ENCODE assay signal across 25 cellular contexts in genomic region chr4:41873380-41874295, GRCh38.
DNase-seq lines count a peak whose midpoint lies in the region; ATAC-seq, FAIRE-seq and TF ChIP-seq lines count a peak whose summit lies in the region.
"Had no signal": no experiment of that assay in that cellular context is flagged by ENCODE, and none has a peak within 500 bp of the region (broad histone marks: within the 10 kb centered on the region; RNA-seq: fewer than 3 reads in every experiment).

No MANE protein-coding gene starts in this region.

- H3K9me3 ChIP-seq in left ventricle myocardium inferior (replicated peaks): no peaks in the 10 kb centered on the region
- H3K9me3 ChIP-seq in heart left ventricle: no peaks in the 10 kb centered on the region
- no peaks in the 10 kb centered on the region for H3K9me3 ChIP-seq in hepatocyte (ENCODE audit: low read depth)
- H3K9me3 ChIP-seq in neural cell (ENCODE audit: low read length): no peaks in the 10 kb centered on the region
- H3K9me3 ChIP-seq: gastroesophageal sphincter, stomach had no signal

- H4K20me1 ChIP-seq in hepatocyte (ENCODE audit: insufficient read depth, poor library complexity, severe bottlenecking) (no peaks in the 10 kb centered on the region), neural cell (ENCODE audit: insufficient read depth) (no peaks in the 10 kb centered on the region)

- no peak overlapping the region for H3K27ac ChIP-seq in left ventricle myocardium inferior (replicated peaks)
- H3K27ac ChIP-seq in heart left ventricle: no peak overlapping the region
- H3K27ac ChIP-seq in hepatocyte: no peak overlapping the region
- H3K27ac ChIP-seq in neural cell (ENCODE audit: low read length): no peak overlapping the region
- H3K27ac ChIP-seq: dorsolateral prefrontal cortex, gastroesophageal sphincter, stomach had no signal

- H3K9ac ChIP-seq in neural cell (ENCODE audit: low read length): no peak overlapping the region

- DNase-seq in left ventricle myocardium inferior (no peak), heart left ventricle (no peak), hepatocyte (ENCODE audit: low spot score) (no peak), RCC 7860 (ENCODE audit: low spot score) (no peak)
- DNase-seq: activated CD8-positive, alpha-beta memory T cell treated with anti-CD3 and anti-CD28 coated beads, Interleukin-2, amount 10 ng/mL, durations not matched to agents 7 days and 5 days; C1 segment of cervical spinal cord; dorsolateral prefrontal cortex; erythroblast; HCEC 1CT; naive B cell; NCI-H2029; NCI-H510A; RPMI8226; stimulated activated CD4-positive, alpha-beta T cell treated with anti-CD3 and anti-CD28 coated beads, Interleukin-4, amount 100 ng/mL, for 1 hour; stomach had no signal

- H3K9me2 ChIP-seq in hepatocyte (replicated peaks; ENCODE audit: insufficient read depth) (no peaks in the 10 kb centered on the region), neural cell (ENCODE audit: insufficient read depth, low read length) (no peaks in the 10 kb centered on the region)

- H3K4me1 ChIP-seq in left ventricle myocardium inferior: peaks cover 8% of the 10 kb centered on the region
- peaks cover 0 to 8% (median 0%) of the 10 kb centered on the region in 12 donors for H3K4me1 ChIP-seq in heart left ventricle
- H3K4me1 ChIP-seq in hepatocyte (ENCODE audit: insufficient read depth): no peaks in the 10 kb centered on the region

- no peak for TF ChIP-seq RAD21 in neural cell (conservative IDR thresholded peaks at IDR 0.05)

- intact Hi-C loops in left ventricle myocardium inferior (cut with micrococcal nuclease) (no loop called here), heart left ventricle (cut with DNase I) (no loop called here)

- no peak for FAIRE-seq in RCC 7860 (lab: Jason Lieb, UNC)
- FAIRE-seq: A204.1, D721Med, GM19239, K562 had no signal

- H3K36me3 ChIP-seq in left ventricle myocardium inferior: no peaks in the 10 kb centered on the region
- no peaks in the 10 kb centered on the region for H3K36me3 ChIP-seq in heart left ventricle
- no peaks in the 10 kb centered on the region for H3K36me3 ChIP-seq in hepatocyte (replicated peaks; ENCODE audit: insufficient read depth, low read depth)
- H3K36me3 ChIP-seq in neural cell (ENCODE audit: insufficient read depth, low read length): no peaks in the 10 kb centered on the region
- H3K36me3 ChIP-seq: gastroesophageal sphincter, stomach had no signal

- TF ChIP-seq EP300 in neural cell (conservative IDR thresholded peaks at IDR 0.05; ENCODE audit: poor library complexity, severe bottlenecking): no peak

- no peak for TF ChIP-seq POLR2A in heart left ventricle (IDR thresholded peaks at IDR 0.05)

- no peak overlapping the region for H2AFZ ChIP-seq in hepatocyte
- no peak overlapping the region for H2AFZ ChIP-seq in neural cell (ENCODE audit: low read depth, low read length)

- H3F3A ChIP-seq in neural cell (ENCODE audit: insufficient read depth, low read length, poor library complexity, severe bottlenecking): no peaks in the 10 kb centered on the region

- ATAC-seq in heart left ventricle (no peak), HG03521 (IDR thresholded peaks at IDR 0.05; ENCODE audit: unreplicated experiment) (no peak), GM21529 (IDR thresholded peaks at IDR 0.05; ENCODE audit: unreplicated experiment) (no peak), GM18511 (IDR thresholded peaks at IDR 0.05; ENCODE audit: unreplicated experiment) (no peak)
- ATAC-seq: activated CD8-positive, alpha-beta memory T cell treated with anti-CD3 and anti-CD28 coated beads, Interleukin-2, amount 10 ng/mL, durations not matched to agents 7 days and 5 days; gastroesophageal sphincter; K562 had no signal

- H3K79me2 ChIP-seq in hepatocyte: no peaks in the 10 kb centered on the region
- no peaks in the 10 kb centered on the region for H3K79me2 ChIP-seq in neural cell (replicated peaks; ENCODE audit: insufficient read depth, low read length)

- H3K4me3 ChIP-seq in left ventricle myocardium inferior (peak overlapping the region; percentile 28), heart left ventricle (no peak overlapping the region), hepatocyte (no peak overlapping the region), neural cell (ENCODE audit: low read length) (no peak overlapping the region)
- H3K4me3 ChIP-seq: K562, lung had no signal

- TF ChIP-seq CTCF in left ventricle myocardium inferior (IDR thresholded peaks at IDR 0.05; ENCODE audit: borderline replicate concordance) (no peak), heart left ventricle (IDR thresholded peaks at IDR 0.05) (no peak), hepatocyte (IDR thresholded peaks at IDR 0.05; ENCODE audit: poor library complexity) (no peak), neural cell (IDR thresholded peaks at IDR 0.05; ENCODE audit: poor library complexity, severe bottlenecking) (no peak)

- H3K4me2 ChIP-seq in hepatocyte (peak overlapping the region; percentile 65), neural cell (ENCODE audit: low read length) (no peak overlapping the region)

- H3K27me3 ChIP-seq in left ventricle myocardium inferior (ENCODE audit: low read depth) (peaks cover 100% of the 10 kb centered on the region), heart left ventricle (peaks cover 28 to 99% (median 77%) of the 10 kb centered on the region in 9 donors), hepatocyte (peaks cover 99% of the 10 kb centered on the region), neural cell (ENCODE audit: insufficient read depth, low read depth, low read length) (peaks cover 99% of the 10 kb centered on the region)

- 5 to 10% (median 8%) methylated on average over 36 to 42 of the region's 42 CpGs for WGBS in heart left ventricle, 4 donors
- 6% methylated on average over 37 of the region's 42 CpGs for WGBS in hepatocyte (ENCODE audit: low lambda C conversion rate, missing lambda C conversion rate)

TF ChIP-seq in neural cell, 6 proteins besides CTCF, POLR2A, EP300 and RAD21:
- TF ChIP-seq REST (IDR thresholded peaks at IDR 0.05; ENCODE audit: borderline replicate concordance) (no peak), SMC3 (conservative IDR thresholded peaks at IDR 0.05; ENCODE audit: poor library complexity) (no peak), EZH2 (IDR thresholded peaks at IDR 0.05; ENCODE audit: borderline replicate concordance, insufficient read depth, low read length, poor library complexity, severe bottlenecking) (peak; percentile 24)
TF ChIP-seq in neural cell: peak in this region for 1.
